11 cellular contexts compared by ENCODE assay signal in genomic region chr4:6277935-6278800, GRCh38. TPM values are rescaled to one million over a fixed set of nuclear protein-coding genes. Genes with fewer than 3 reads are reported as not detected.
DNase-seq lines count a peak whose midpoint lies in the region; ATAC-seq and TF ChIP-seq lines count a peak whose summit lies in the region.
"Had no signal": no experiment of that assay in that cellular context is flagged by ENCODE, and none has a peak within 500 bp of the region (broad histone marks: within the 10 kb centered on the region; RNA-seq: fewer than 3 reads in every experiment).

No MANE protein-coding gene starts in this region.

- peak overlapping the region in 1 of 12 donors; percentile 26 for H3K4me3 ChIP-seq in heart left ventricle
- no peak overlapping the region for H3K4me3 ChIP-seq in esophagus (ENCODE audit: low read depth in 1 of 2, low read length in 2 of 2)
- H3K4me3 ChIP-seq in vagina, result no peak overlapping the region

- H3K9me3 ChIP-seq in heart left ventricle (no peaks in the 10 kb centered on the region), esophagus (ENCODE audit: control insufficient read depth in 2 of 2, insufficient read depth in 1 of 2, low read depth in 1 of 2, low read length in 1 of 2) (no peaks in the 10 kb centered on the region), vagina (no peaks in the 10 kb centered on the region)

- H3K27me3 ChIP-seq in heart left ventricle (no peaks in the 10 kb centered on the region), esophagus (ENCODE audit: control insufficient read depth in 1 of 2, insufficient read depth in 2 of 2, low read length in 2 of 2) (no peaks in the 10 kb centered on the region), vagina (no peaks in the 10 kb centered on the region)

- H3K4me1 Mint-ChIP-seq in natural killer cell treated with Interleukin-12 subunit alpha and Interleukin-12 subunit beta and Interleukin-15 and Interleukin-18, amount 100 ng/mL, for 72 hours (ENCODE audit: low read depth in 2 of 2), result peaks cover 6 to 8% of the 10 kb centered on the region in 2 donors

- H3K27ac Mint-ChIP-seq in natural killer cell treated with Interleukin-12 subunit alpha and Interleukin-12 subunit beta and Interleukin-15 and Interleukin-18, amount 100 ng/mL, for 72 hours, result peak overlapping the region in 1 of 2 donors; percentile 41

- no peaks in the 10 kb centered on the region for H3K9me3 Mint-ChIP-seq in natural killer cell treated with Interleukin-12 subunit alpha and Interleukin-12 subunit beta and Interleukin-15 and Interleukin-18, amount 100 ng/mL, for 72 hours

- ATAC-seq in heart left ventricle (no peak), GM21737 (IDR thresholded peaks at IDR 0.05; ENCODE audit: unreplicated experiment) (no peak), HG03025 (IDR thresholded peaks at IDR 0.05; ENCODE audit: low FRiP score, unreplicated experiment) (no peak)
- peak in 1 of 2 donors; percentile 47 for ATAC-seq in natural killer cell treated with Interleukin-12 subunit alpha and Interleukin-12 subunit beta and Interleukin-15 and Interleukin-18, amount 100 ng/mL, for 72 hours

- H3K4me3 Mint-ChIP-seq in natural killer cell treated with Interleukin-12 subunit alpha and Interleukin-12 subunit beta and Interleukin-15 and Interleukin-18, amount 100 ng/mL, for 72 hours, result peak overlapping the region; percentile 21

- 63 to 73% (median 66%) methylated on average over 15 to 21 of the region's 21 CpGs for WGBS in heart left ventricle, 4 donors
- 78 to 81% methylated on average over 21 of the region's 21 CpGs for WGBS in esophagus, 2 donors

- TF ChIP-seq POLR2A in heart left ventricle (IDR thresholded peaks at IDR 0.05) (no peak), vagina (IDR thresholded peaks at IDR 0.05) (no peak)

- TF ChIP-seq CTCF in heart left ventricle (IDR thresholded peaks at IDR 0.05) (no peak), vagina (IDR thresholded peaks at IDR 0.05) (no peak)

- H3K27me3 Mint-ChIP-seq in natural killer cell treated with Interleukin-12 subunit alpha and Interleukin-12 subunit beta and Interleukin-15 and Interleukin-18, amount 100 ng/mL, for 72 hours, result peaks cover 2 to 5% of the 10 kb centered on the region in 2 donors

- peaks cover 0 to 16% (median 6%) of the 10 kb centered on the region in 9 donors for H3K36me3 ChIP-seq in heart left ventricle
- H3K36me3 ChIP-seq in esophagus (ENCODE audit: control insufficient read depth in 2 of 2, insufficient read depth in 2 of 2, low read length in 1 of 2), result peaks cover 0 to 3% of the 10 kb centered on the region in 2 donors
- H3K36me3 ChIP-seq in vagina, result peaks cover 0 to 5% of the 10 kb centered on the region in 2 donors

- H3K27ac ChIP-seq in heart left ventricle, result peak overlapping the region; percentile 73 to 90 (median 83)
- peak overlapping the region; percentile 22 to 53 for H3K27ac ChIP-seq in esophagus (ENCODE audit: low read depth in 2 of 2, low read length in 1 of 2)
- peak overlapping the region; percentile 73 for H3K27ac ChIP-seq in vagina

- intact Hi-C loops in heart left ventricle (cut with DNase I) (no loop called here), cardiac septum (cut with DNase I) (no loop called here), vagina (cut with DNase I) (no loop called here)

- no peaks in the 10 kb centered on the region for H3K36me3 Mint-ChIP-seq in natural killer cell treated with Interleukin-12 subunit alpha and Interleukin-12 subunit beta and Interleukin-15 and Interleukin-18, amount 100 ng/mL, for 72 hours

- DNase-seq in heart left ventricle, result peak in 1 of 5 donors; percentile 61
- DNase-seq in cardiac septum (ENCODE audit: low spot score), result no peak
- no peak for DNase-seq in natural killer cell treated with Interleukin-12 subunit alpha and Interleukin-12 subunit beta and Interleukin-15 and Interleukin-18, amount 100 ng/mL, for 72 hours (ENCODE audit: low spot score)
- no peak for DNase-seq in vagina (ENCODE audit: extremely low spot score in 2 of 2)
- no peak for DNase-seq in NCI-H1436 treated with DMSO at 0.1 percent for 48 hours (lab: John Stamatoyannopoulos, UW)
- DNase-seq: activated CD4-positive, alpha-beta T cell treated with anti-CD3 and anti-CD28 coated beads for 1 hour; activated gamma-delta T cell; NCI-H1694 had no signal

- H3K4me1 ChIP-seq in heart left ventricle (peaks cover 14 to 100% (median 79%) of the 10 kb centered on the region in 12 donors), esophagus (ENCODE audit: control insufficient read depth in 2 of 2, insufficient read depth in 2 of 2, low read length in 1 of 2) (peaks cover 2 to 41% of the 10 kb centered on the region in 2 donors), vagina (peaks cover 98% of the 10 kb centered on the region)

RNA-seq across cellular contexts. Expression of gene WFS1, which starts 8.5 kb away (rescaled TPM):
- total RNA-seq in heart left ventricle, result 100 to 1,000 TPM in 2 of 9 donors, 10 to 100 TPM in 7; 55.5 to 202 (median 74.7) TPM
- 10 to 100 TPM; 44.8 to 62.1 TPM for polyA plus RNA-seq in heart left ventricle
- total RNA-seq in cardiac septum, result 48.4 TPM
- polyA plus RNA-seq in esophagus, result 1 to 10 TPM; 4.6 to 8.2 TPM
- 1 to 10 TPM; 3.1 to 7.4 TPM for total RNA-seq in natural killer cell treated with Interleukin-12 subunit alpha and Interleukin-12 subunit beta and Interleukin-15 and Interleukin-18, amount 100 ng/mL, for 72 hours
- 91.8 TPM for total RNA-seq in vagina
